ENCODE assay signal across 18 cellular contexts in the genomic region with DNA sequence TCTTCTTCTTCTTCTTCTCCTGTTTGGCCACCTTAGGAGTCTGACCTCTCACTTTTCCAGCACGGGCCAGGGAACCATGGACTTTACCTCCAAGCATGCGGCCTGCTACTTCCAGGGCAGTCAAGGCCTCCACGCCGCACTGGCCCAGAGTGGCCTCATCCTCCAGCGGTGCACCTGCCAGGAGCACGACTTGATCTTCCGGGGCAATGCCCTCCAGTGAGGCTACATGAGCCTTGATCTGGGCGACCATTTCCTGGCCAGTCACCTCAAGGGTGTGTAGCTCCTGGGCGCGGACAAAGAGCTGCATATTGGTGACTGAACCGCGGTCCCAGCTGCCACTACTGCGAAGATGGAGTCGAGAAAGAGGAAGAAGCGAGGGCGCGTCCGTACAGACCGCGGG.
A peak's percentile ranks its signal among the peaks of the same experiment; 100 is the strongest.
DNase-seq lines count a peak whose midpoint lies in the region; ATAC-seq, FAIRE-seq and TF ChIP-seq lines count a peak whose summit lies in the region.
"Had no signal": no experiment of that assay in that cellular context is flagged by ENCODE, and none has a peak within 500 bp of the region (broad histone marks: within the 10 kb centered on the region; RNA-seq: fewer than 3 reads in every experiment).

No MANE protein-coding gene starts in this region.

- intact Hi-C loops in cardiac septum (cut with DNase I), result no loop called here
- intact Hi-C loops in Right ventricle myocardium superior (cut with DNase I), result no loop called here
- intact Hi-C loops in left colon (cut with DNase I, micrococcal nuclease), result no loop called here

- no peak overlapping the region for H3K4me3 ChIP-seq in NB4 (ENCODE audit: low read depth, low read length)
- H3K4me3 ChIP-seq: A549, GM23248 had no signal

- TF ChIP-seq CTCF in NB4 (IDR thresholded peaks at IDR 0.05; ENCODE audit: low read depth, low read length), result no peak

- TF ChIP-seq POLR2A in NB4 (IDR thresholded peaks at IDR 0.05; ENCODE audit: extremely low read depth, insufficient read length), result no peak

- ATAC-seq in Right ventricle myocardium superior (ENCODE audit: poor library complexity), result no peak
- peak; percentile 22 for ATAC-seq in esophagus mucosa
- no peak for ATAC-seq in left colon
- ATAC-seq: A549, HCT116, HepG2 had no signal

- DNase-seq in cardiac septum (ENCODE audit: low spot score) (peak; percentile 53), Right ventricle myocardium superior (no peak), NB4 (ENCODE audit: low read depth) (peak; percentile 25), urothelium cell line (ENCODE audit: low spot score) (no peak), hypothalamus (lab: John Stamatoyannopoulos, UW) (no peak), NCI-H748 treated with DMSO at 0.1 percent for 48 hours (lab: John Stamatoyannopoulos, UW) (no peak), left colon (no peak)
- DNase-seq: BE2C; Caco-2; CD8-positive, alpha-beta memory T cell; DMS53; GM23248 had no signal

- peak; percentile 81 for FAIRE-seq in urothelium cell line (lab: Jason Lieb, UNC)
- FAIRE-seq: A549, H54, HepG2, HTR-8/SVneo had no signal

Comparison
In these comparisons a context has a peak if more than half of its experiments do, and no peak if none do; other contexts are left out.
1. DNase-seq: peak in cardiac septum (single experiment) and NB4 (single experiment); none in Right ventricle myocardium superior (single experiment), urothelium cell line (single experiment), hypothalamus (0 of 51), NCI-H748 treated with DMSO at 0.1 percent for 48 hours (single experiment) and left colon (0 of 2).